1 cellular context compared by ENCODE assay signal in the genomic region with DNA sequence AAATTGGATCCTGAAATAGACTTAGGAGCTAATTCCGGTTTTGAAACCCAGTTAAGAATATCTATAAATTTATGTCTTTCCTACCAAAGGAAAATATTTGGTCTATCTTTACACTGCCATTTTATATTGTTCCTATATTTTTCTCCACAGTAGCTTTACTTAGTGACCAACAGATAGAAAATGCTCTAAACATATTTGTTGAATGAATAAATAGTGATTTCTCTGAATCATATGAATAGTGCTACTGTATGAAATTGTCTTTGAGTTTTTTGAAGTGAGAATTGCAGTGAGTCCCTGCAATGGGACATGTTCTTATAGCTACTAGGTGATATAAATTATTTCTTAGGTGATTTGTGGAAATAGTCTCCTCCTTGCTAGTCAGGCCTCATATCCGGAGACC.
TF ChIP-seq lines count a peak whose summit lies in the region.

No MANE protein-coding gene starts in this region.

TF ChIP-seq in IMR-90, 13 proteins besides CTCF, POLR2A, EP300 and RAD21:
- no peak for TF ChIP-seq MAFK (IDR thresholded peaks at IDR 0.05; ENCODE audit: low read depth, low read length)
- TF ChIP-seq RCOR1 (IDR thresholded peaks at IDR 0.05; ENCODE audit: insufficient replicate concordance, low read length) = no peak
- TF ChIP-seq FOS (IDR thresholded peaks at IDR 0.05; ENCODE audit: low read depth, low read length) = no peak
- TF ChIP-seq RFX5 (IDR thresholded peaks at IDR 0.05; ENCODE audit: low read depth, low read length) = no peak
- TF ChIP-seq NFE2L2 (IDR thresholded peaks at IDR 0.05; ENCODE audit: low read depth, low read length) = no peak
- TF ChIP-seq CEBPB (IDR thresholded peaks at IDR 0.05; ENCODE audit: low read depth, low read length) = no peak
- TF ChIP-seq, protein P1, sequence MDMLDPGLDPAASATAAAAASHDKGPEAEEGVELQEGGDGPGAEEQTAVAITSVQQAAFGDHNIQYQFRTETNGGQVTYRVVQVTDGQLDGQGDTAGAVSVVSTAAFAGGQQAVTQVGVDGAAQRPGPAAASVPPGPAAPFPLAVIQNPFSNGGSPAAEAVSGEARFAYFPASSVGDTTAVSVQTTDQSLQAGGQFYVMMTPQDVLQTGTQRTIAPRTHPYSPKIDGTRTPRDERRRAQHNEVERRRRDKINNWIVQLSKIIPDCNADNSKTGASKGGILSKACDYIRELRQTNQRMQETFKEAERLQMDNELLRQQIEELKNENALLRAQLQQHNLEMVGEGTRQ (IDR thresholded peaks at IDR 0.05; ENCODE audit: low read depth, low read length) = no peak
- no peak for TF ChIP-seq MXI1 (IDR thresholded peaks at IDR 0.05; ENCODE audit: borderline replicate concordance, low read depth, low read length)
- no peak for TF ChIP-seq BHLHE40 (IDR thresholded peaks at IDR 0.05; ENCODE audit: low read depth, low read length)
- no peak for TF ChIP-seq CHD1 (IDR thresholded peaks at IDR 0.05; ENCODE audit: low read depth, low read length)
- TF ChIP-seq, protein P2, sequence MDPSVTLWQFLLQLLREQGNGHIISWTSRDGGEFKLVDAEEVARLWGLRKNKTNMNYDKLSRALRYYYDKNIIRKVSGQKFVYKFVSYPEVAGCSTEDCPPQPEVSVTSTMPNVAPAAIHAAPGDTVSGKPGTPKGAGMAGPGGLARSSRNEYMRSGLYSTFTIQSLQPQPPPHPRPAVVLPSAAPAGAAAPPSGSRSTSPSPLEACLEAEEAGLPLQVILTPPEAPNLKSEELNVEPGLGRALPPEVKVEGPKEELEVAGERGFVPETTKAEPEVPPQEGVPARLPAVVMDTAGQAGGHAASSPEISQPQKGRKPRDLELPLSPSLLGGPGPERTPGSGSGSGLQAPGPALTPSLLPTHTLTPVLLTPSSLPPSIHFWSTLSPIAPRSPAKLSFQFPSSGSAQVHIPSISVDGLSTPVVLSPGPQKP (IDR thresholded peaks at IDR 0.05; ENCODE audit: borderline replicate concordance, low read depth, low read length) = no peak
- TF ChIP-seq SMC3 (IDR thresholded peaks at IDR 0.05; ENCODE audit: low read depth, low read length) = no peak
- TF ChIP-seq MAZ (IDR thresholded peaks at IDR 0.05; ENCODE audit: borderline replicate concordance, low read depth, low read length) = no peak
